Comparison of ENCODE assay signal across 20 cellular contexts in the genomic region with DNA sequence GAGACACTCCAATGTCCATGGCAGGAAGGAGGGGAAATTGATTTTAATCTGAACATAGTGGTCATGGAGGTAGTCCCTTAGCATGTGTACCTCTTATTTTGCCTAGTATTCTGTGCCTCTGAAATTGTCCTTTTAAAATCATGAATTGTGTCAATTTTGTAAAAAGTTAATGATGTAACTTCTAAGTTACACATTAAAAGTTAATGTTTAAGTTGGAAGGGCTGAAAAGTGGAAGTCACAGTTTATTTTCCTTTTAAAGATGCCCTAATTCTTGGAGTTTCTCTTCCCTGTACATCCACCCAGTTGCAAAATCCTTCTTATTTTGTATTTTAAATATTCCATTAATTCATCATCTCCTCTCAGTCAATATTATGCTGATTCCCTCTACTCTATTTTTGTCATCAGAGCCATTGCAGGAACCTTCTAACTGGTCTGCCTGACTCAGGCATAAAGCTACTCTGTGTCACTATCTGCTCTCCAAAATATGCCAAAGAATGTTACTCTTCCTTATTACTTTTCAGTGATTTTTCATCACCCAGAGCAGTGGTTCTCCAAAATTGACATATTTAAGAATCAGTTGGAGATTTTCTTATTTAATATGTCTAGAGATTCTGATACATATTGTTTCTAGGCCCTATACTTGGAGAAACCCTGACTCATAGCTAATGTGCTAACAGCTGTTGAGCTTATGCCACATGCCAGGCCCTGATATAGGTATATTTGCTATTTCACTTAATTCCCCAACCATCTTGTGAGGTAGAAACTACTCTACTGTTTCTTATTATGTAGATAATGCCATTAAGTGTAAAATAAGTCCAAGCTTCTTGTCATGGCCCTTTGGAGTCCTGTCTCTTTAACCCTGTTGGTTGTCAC. TPM values are rescaled to one million over a fixed set of nuclear protein-coding genes. Genes with fewer than 3 reads are reported as not detected.
A peak's percentile ranks its signal among the peaks of the same experiment; 100 is the strongest.
DNase-seq lines count a peak whose midpoint lies in the region; ATAC-seq, FAIRE-seq and TF ChIP-seq lines count a peak whose summit lies in the region.
"Had no signal": no experiment of that assay in that cellular context is flagged by ENCODE, and none has a peak within 500 bp of the region (broad histone marks: within the 10 kb centered on the region; RNA-seq: fewer than 3 reads in every experiment).

No MANE protein-coding gene starts in this region.

- H4K20me1 ChIP-seq in HepG2 (ENCODE audit: insufficient read depth, low read length): no peaks in the 10 kb centered on the region; the same call in 1 of the 2 replicates

- no peak overlapping the region for H2AFZ ChIP-seq in HepG2 (ENCODE audit: low read length)

- CTCF ChIA-PET in HepG2 (lab: Yijun Ruan, JAX; ENCODE audit: low intra/inter-chr PET ratio, low total read pairs): no interaction called here

- no peak overlapping the region for H3K4me3 ChIP-seq in HepG2 (replicated peaks in 1 of 3; ENCODE audit: insufficient read depth in 1 of 3, low read depth in 2 of 3, low read length in 3 of 3)
- no peak overlapping the region for H3K4me3 ChIP-seq in dorsolateral prefrontal cortex

- DNase-seq in GM18507 (ENCODE audit: extremely low spot score, insufficient read length, low read depth) (no peak), HepG2 (ENCODE audit: low spot score) (no peak), dorsolateral prefrontal cortex (no peak), NCI-H2227 (lab: John Stamatoyannopoulos, UW; ENCODE audit: unreplicated experiment) (no peak)
- DNase-seq: activated CD4-positive, alpha-beta T cell treated with anti-CD3 and anti-CD28 coated beads, Interleukin-2, amount 10 ng/mL, durations not matched to agents 24 days and 14 days; activated CD8-positive, alpha-beta memory T cell treated with anti-CD3 and anti-CD28 coated beads, Interleukin-2, amount 50 U/mL, for 48 hours; activated naive CD4-positive, alpha-beta T cell treated with Interleukin-2 at 50 U/mL for 16 hours; erythroblast; GF-D8; NCI-H2081 treated with DMSO at 0.1 percent for 48 hours; NCI-H774; stimulated activated CD4-positive, alpha-beta T cell treated with anti-CD3 and anti-CD28 coated beads, Interleukin-1b, Interleukin-23, amount 100 ng/mL, for 48 hours; substantia nigra had no signal

- H3K9me3 ChIP-seq in HepG2 (ENCODE audit: low read length): no peaks in the 10 kb centered on the region

- POLR2A ChIA-PET in HepG2 (lab: Yijun Ruan, JAX): interaction anchor here (0.6 kb wide), 1 partner anchor 14 kb away, joined by 3 read pairs; no protein-coding TSS in a partner anchor

- H3K36me3 ChIP-seq in HepG2 (replicated peaks in 1 of 2; ENCODE audit: control insufficient read depth in 1 of 2, insufficient read depth in 2 of 2, low read length in 2 of 2): peaks cover 0 to 10% of the 10 kb centered on the region in 2 experiments; a peak in 2 of 5 replicates

- peak; percentile 45 for FAIRE-seq in GM18507 (lab: Jason Lieb, UNC)
- FAIRE-seq in HepG2 (lab: Jason Lieb, UNC): no peak
- FAIRE-seq: colon, H1 had no signal

- BruUV-seq in HepG2 (replicated peaks; lab: Mats Ljungman, UMichigan): no TSS peak

- H3K4me1 ChIP-seq in HepG2 (ENCODE audit: insufficient read depth, low read length): peaks cover 46% of the 10 kb centered on the region

- no peak for TF ChIP-seq EP300 in HepG2 (IDR thresholded peaks at IDR 0.05; ENCODE audit: low read depth in 2 of 2, low read length in 2 of 2)
- no peak for TF ChIP-seq EP300 in HepG2 (CRISPR knock-in tag; IDR thresholded peaks at IDR 0.05; ENCODE audit: borderline replicate concordance)

- peaks cover 68% of the 10 kb centered on the region for H3K79me2 ChIP-seq in HepG2 (ENCODE audit: insufficient read depth, low read length)

- in situ Hi-C loops in HepG2 (cut with HindIII; ENCODE audit: extremely low pct_ligation_motif_present, low pct_unique_long_range_greater_than_20kb): no loop called here

- no peak overlapping the region for H3K9ac ChIP-seq in HepG2 (ENCODE audit: insufficient read depth, low read depth, low read length)

- H3K4me2 ChIP-seq in HepG2 (ENCODE audit: low read depth, low read length): 0 out of 2 replicates have a peak overlapping the region, but pooled peaks have one; percentile 24

- H3K27me3 ChIP-seq in HepG2 (ENCODE audit: control insufficient read depth in 1 of 2, insufficient read depth in 2 of 2, low read length in 2 of 2) (no peaks in the 10 kb centered on the region), dorsolateral prefrontal cortex (peaks cover 0 to 14% (median 0%) of the 10 kb centered on the region in 45 donors)

- TF ChIP-seq POLR2A in HepG2 (IDR thresholded peaks at IDR 0.05; ENCODE audit: insufficient read depth in 1 of 2, low read depth in 2 of 2, low read length in 2 of 2): no peak

- no peak overlapping the region for H3K27ac ChIP-seq in HepG2 (ENCODE audit: extremely low read length, insufficient read depth, low read length)
- H3K27ac ChIP-seq in dorsolateral prefrontal cortex: no peak overlapping the region

- intact Hi-C loops in HepG2 (cut with micrococcal nuclease; ENCODE audit: unreplicated experiment): loop anchor here (5.0 kb wide), 1 partner anchor 37 kb away; no protein-coding TSS in a partner anchor
- intact Hi-C loops in dorsolateral prefrontal cortex (cut with DNase I): no loop called here

- no peak for TF ChIP-seq RAD21 in HepG2 (CRISPR knock-in tag; IDR thresholded peaks at IDR 0.05)

- peak; percentile 54 for ATAC-seq in GM21423 (IDR thresholded peaks at IDR 0.05; ENCODE audit: unreplicated experiment)
- ATAC-seq in HG03378 (IDR thresholded peaks at IDR 0.05; ENCODE audit: unreplicated experiment): peak; percentile 60
- no peak for ATAC-seq in HepG2
- ATAC-seq in HG03342 (IDR thresholded peaks at IDR 0.05; ENCODE audit: unreplicated experiment): no peak
- no peak for ATAC-seq in HG03439 (IDR thresholded peaks at IDR 0.05; ENCODE audit: unreplicated experiment)
- ATAC-seq: sciatic nerve had no signal

- no peak for TF ChIP-seq CTCF in HepG2 (CRISPR knock-in tag; IDR thresholded peaks at IDR 0.05)
- no peak for TF ChIP-seq CTCF in dorsolateral prefrontal cortex (IDR thresholded peaks at IDR 0.05 in 54 of 56, conservative IDR thresholded peaks at IDR 0.05 in 2 of 56; ENCODE audit: low read depth in 1 of 56, partially characterized antibody in 56 of 56)

TF ChIP-seq in HepG2, 621 proteins besides CTCF, POLR2A, EP300 and RAD21:
- no peak for TF ChIP-seq SSRP1 (CRISPR knock-in tag; IDR thresholded peaks at IDR 0.05)
- TF ChIP-seq RXRB (CRISPR knock-in tag; IDR thresholded peaks at IDR 0.05; ENCODE audit: borderline replicate concordance): 0 out of 2 replicates have a peak, but pooled peaks have one; percentile 10

RNA-seq across cellular contexts. Expression of a gene that starts 5.1 kb away (rescaled TPM):
- total RNA-seq in HepG2 (2016; rRNA removed; fragmentation: Illumina TruSeq; extraction: Trizol) (24.2 and 48.0 TPM in 2 replicates), dorsolateral prefrontal cortex (10 to 100 TPM in 119 of 120 experiments, 1 to 10 TPM in 1; 5.2 to 44.0 (median 25.3) TPM)
- 3.4 and 4.4 TPM in 2 replicates for total RNA-seq in HepG2 (2016; cell fraction: cytosol; rRNA removed; fragmentation: Illumina TruSeq; extraction: Trizol; ENCODE audit: low read depth)
- total RNA-seq in HepG2 (2016; cell fraction: insoluble cytoplasmic fraction; rRNA removed; fragmentation: Illumina TruSeq; extraction: Trizol): 24.0 and 49.5 TPM in 2 replicates
- 5.4 and 6.7 TPM in 2 replicates for total RNA-seq in HepG2 (2016; cell fraction: membrane; rRNA removed; fragmentation: Illumina TruSeq; extraction: Trizol)
- total RNA-seq in HepG2 (2016; cell fraction: nucleus; rRNA removed; fragmentation: Illumina TruSeq; extraction: Trizol): 33.3 and 34.9 TPM in 2 replicates
- polyA plus RNA-seq in HepG2 (2011; rRNA removed): 9.1 and 11.3 TPM in 2 replicates
- polyA plus RNA-seq in HepG2 (2011; cell fraction: cytosol; rRNA removed): 3.4 and 5.6 TPM in 2 replicates
- 7.2 and 9.6 TPM in 2 replicates for polyA plus RNA-seq in HepG2 (2011; cell fraction: nucleus; rRNA removed)
- polyA plus RNA-seq in HepG2 (2012): 15.5 and 22.6 TPM in 2 replicates
- 0.50 and 0.60 TPM in 2 replicates for polyA plus RNA-seq in HepG2 (2016; cell fraction: cytosol; fragmentation: Illumina TruSeq; extraction: Trizol; ENCODE audit: low read depth)
- 29.1 and 32.7 TPM in 2 replicates for polyA plus RNA-seq in HepG2 (2016; cell fraction: insoluble cytoplasmic fraction; fragmentation: Illumina TruSeq; extraction: Trizol; ENCODE audit: low read depth)
- polyA plus RNA-seq in HepG2 (2016; cell fraction: membrane; fragmentation: Illumina TruSeq; extraction: Trizol; ENCODE audit: low read depth): 2.0 TPM in 2 replicates
- 33.8 and 35.1 TPM in 2 replicates for polyA plus RNA-seq in HepG2 (2016; cell fraction: nucleus; fragmentation: Illumina TruSeq; extraction: Trizol; ENCODE audit: insufficient read depth, low read depth)
- polyA minus RNA-seq in HepG2 (2011; rRNA and poly(A)+ RNA removed; ENCODE audit: low replicate concordance): 3.9 and 27.1 TPM in 2 replicates
- polyA minus RNA-seq in HepG2 (2011; cell fraction: cytosol; rRNA and poly(A)+ RNA removed): 11.6 and 19.9 TPM in 2 replicates
- 46.5 and 48.3 TPM in 2 replicates for polyA minus RNA-seq in HepG2 (2011; cell fraction: nucleus; rRNA and poly(A)+ RNA removed)

Comparison
In these comparisons a context has a peak if more than half of its experiments do, and no peak if none do; other contexts are left out.
1. ATAC-seq: peak in GM21423 (single experiment) and HG03378 (single experiment); none in HepG2 (single experiment), HG03342 (single experiment) and HG03439 (single experiment).